16 cellular contexts compared by ENCODE assay signal in genomic region chr1:41323243-41323642, GRCh38. TPM values are rescaled to one million over a fixed set of nuclear protein-coding genes. Genes with fewer than 3 reads are reported as not detected.
"Had no signal": no experiment of that assay in that cellular context is flagged by ENCODE, and none has a peak within 500 bp of the region (broad histone marks: within the 10 kb centered on the region; RNA-seq: fewer than 3 reads in every experiment).

No MANE protein-coding gene starts in this region.

- H3K27ac Mint-ChIP-seq: activated naive CD8-positive, alpha-beta T cell; activated T-cell treated with anti-CD3 and anti-CD28 coated beads, Interleukin-2, amount 50 U/mL, for 72 hours; memory B cell; naive thymus-derived CD8-positive, alpha-beta T cell; stimulated activated memory B cell treated with anti-CD40 and anti-IgM and Interleukin-4, amounts not matched to agents 10 μg/mL and 1 μg/mL and 100 μg/mL, for 72 hours had no signal

- H3K36me3 ChIP-seq: colonic mucosa, heart left ventricle, thyroid gland, uterus had no signal

- H3K4me1 Mint-ChIP-seq: memory B cell; naive thymus-derived CD8-positive, alpha-beta T cell; stimulated activated memory B cell treated with anti-CD40 and anti-IgM and Interleukin-4, amounts not matched to agents 10 μg/mL and 1 μg/mL and 100 μg/mL, for 72 hours had no signal

- H3K4me1 ChIP-seq: colonic mucosa, parathyroid adenoma, uterus had no signal

- H3K27me3 ChIP-seq: colonic mucosa, heart left ventricle, thyroid gland, uterus had no signal

- H3K4me3 Mint-ChIP-seq: activated naive CD8-positive, alpha-beta T cell; activated T-cell treated with anti-CD3 and anti-CD28 coated beads, Interleukin-2, amount 50 U/mL, for 72 hours; memory B cell; naive thymus-derived CD8-positive, alpha-beta T cell; stimulated activated memory B cell treated with anti-CD40 and anti-IgM and Interleukin-4, amounts not matched to agents 10 μg/mL and 1 μg/mL and 100 μg/mL, for 72 hours had no signal

- H3K36me3 Mint-ChIP-seq: activated naive CD8-positive, alpha-beta T cell; memory B cell; naive thymus-derived CD8-positive, alpha-beta T cell; stimulated activated memory B cell treated with anti-CD40 and anti-IgM and Interleukin-4, amounts not matched to agents 10 μg/mL and 1 μg/mL and 100 μg/mL, for 72 hours had no signal

- H3K9me3 Mint-ChIP-seq: activated T-cell treated with anti-CD3 and anti-CD28 coated beads, Interleukin-2, amount 50 U/mL, for 72 hours; memory B cell; naive thymus-derived CD8-positive, alpha-beta T cell; stimulated activated memory B cell treated with anti-CD40 and anti-IgM and Interleukin-4, amounts not matched to agents 10 μg/mL and 1 μg/mL and 100 μg/mL, for 72 hours had no signal

- H3K4me3 ChIP-seq: colonic mucosa, heart left ventricle, thyroid gland, uterus had no signal

- H2AFZ ChIP-seq: parathyroid adenoma had no signal

- H3K27me3 Mint-ChIP-seq: activated naive CD8-positive, alpha-beta T cell had no signal

- DNase-seq: activated CD4-positive, alpha-beta T cell treated with anti-CD3 and anti-CD28 coated beads for 1 hour; amniotic stem cell; central memory CD4-positive, alpha-beta T cell; retina; thyroid gland; uterus had no signal

- H3K9ac ChIP-seq: parathyroid adenoma had no signal

- H3K9me3 ChIP-seq: colonic mucosa, heart left ventricle, thyroid gland, uterus had no signal

- H3K27ac ChIP-seq: colonic mucosa, heart left ventricle, parathyroid adenoma, thyroid gland, uterus had no signal

RNA-seq across cellular contexts. Expression of gene FOXO6, which starts 38.0 kb away (rescaled TPM):
- total RNA-seq: T-helper 1 cell treated with Interleukin-12 subunit alpha and Interleukin-12 subunit beta and Interleukin-4 antibody, amounts not matched to agents 30 ng/mL and 1 ng/mL, for 36 hours had no signal
- polyA plus RNA-seq: fibroblast of lung; naive thymus-derived CD8-positive, alpha-beta T cell had no signal
